Comparison of ENCODE assay signal across 8 cellular contexts in the genomic region with DNA sequence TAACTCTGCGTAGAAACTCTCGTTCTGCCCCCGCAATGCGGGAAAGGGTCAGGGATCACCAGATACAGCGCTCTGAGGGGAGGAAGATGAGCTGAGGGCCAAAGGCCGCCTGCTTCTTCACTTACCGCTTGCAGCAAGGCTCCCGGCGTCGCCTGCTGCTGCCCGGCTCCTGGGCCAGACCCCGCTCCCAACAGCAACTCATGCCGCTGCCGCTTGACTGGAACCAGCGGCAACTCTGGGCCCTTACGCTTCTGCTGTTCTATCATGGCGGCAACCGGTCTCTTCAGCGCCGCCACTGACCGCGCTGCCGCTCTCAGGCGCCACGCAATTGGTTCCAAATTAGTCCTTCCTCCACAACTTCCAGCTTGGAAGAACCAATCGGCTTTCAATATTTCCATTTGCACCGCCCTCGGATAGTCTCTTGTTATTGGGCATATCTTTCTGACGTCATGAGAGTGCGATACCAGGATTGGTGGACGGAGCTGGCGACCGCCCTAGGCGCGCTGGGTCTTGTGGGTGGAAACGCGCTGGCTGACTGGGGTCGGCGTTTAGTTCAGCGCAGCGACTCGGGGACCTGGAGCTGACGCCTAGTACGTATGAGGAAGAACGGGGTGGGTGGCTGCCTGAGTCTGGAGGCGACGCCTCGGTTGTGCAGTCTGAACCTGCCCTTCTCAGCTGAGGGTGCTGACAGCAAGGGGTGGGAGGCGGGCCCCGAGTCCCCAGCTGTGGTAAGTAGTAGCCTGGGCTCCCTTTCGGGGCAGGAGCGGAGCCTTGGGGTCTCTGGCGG. TPM values are rescaled to one million over a fixed set of nuclear protein-coding genes. Genes with fewer than 3 reads are reported as not detected.
DNase-seq lines count a peak whose midpoint lies in the region; ATAC-seq, FAIRE-seq and TF ChIP-seq lines count a peak whose summit lies in the region.

A gene (minus strand): TSS at position 303 of the 787 bp plus-strand sequence. CDS start 37 bp downstream, at position 266.
A gene with protein sequence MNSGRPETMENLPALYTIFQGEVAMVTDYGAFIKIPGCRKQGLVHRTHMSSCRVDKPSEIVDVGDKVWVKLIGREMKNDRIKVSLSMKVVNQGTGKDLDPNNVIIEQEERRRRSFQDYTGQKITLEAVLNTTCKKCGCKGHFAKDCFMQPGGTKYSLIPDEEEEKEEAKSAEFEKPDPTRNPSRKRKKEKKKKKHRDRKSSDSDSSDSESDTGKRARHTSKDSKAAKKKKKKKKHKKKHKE (plus strand): TSS at position 547 of the 787 bp plus-strand sequence. CDS start 13,067 bp downstream, outside the sequence.

- ATAC-seq in GM19351 (IDR thresholded peaks at IDR 0.05; ENCODE audit: unreplicated experiment): peak; percentile 97
- ATAC-seq in HG03521 (IDR thresholded peaks at IDR 0.05; ENCODE audit: unreplicated experiment): peak; percentile 95
- ATAC-seq in HepG2: peak; percentile 97

- BruUV-seq in HepG2 (replicated peaks; lab: Mats Ljungman, UMichigan): no TSS peak

- peak within 1 kb of the TSS; percentile 84 to 95 (median 93) for H3K4me3 ChIP-seq in HepG2 (replicated peaks in 1 of 3; ENCODE audit: insufficient read depth in 1 of 3, low read depth in 2 of 3, low read length in 3 of 3)

- peak within 1 kb of the TSS; percentile 94 for H3K9ac ChIP-seq in HepG2 (ENCODE audit: insufficient read depth, low read depth, low read length)

- H2AFZ ChIP-seq in HepG2 (ENCODE audit: low read length): peak within 1 kb of the TSS; percentile 60

- POLR2A ChIA-PET in HepG2 (lab: Yijun Ruan, JAX): interaction anchor here (0.8 to 2.5 kb wide), 21 partner anchors 10 to 348 kb away, joined by 3 to 16 read pairs (median 4); a partner anchor contains a TSS

- peak; percentile 92 to 94 for TF ChIP-seq POLR2A in HepG2 (IDR thresholded peaks at IDR 0.05; ENCODE audit: insufficient read depth in 1 of 2, low read depth in 2 of 2, low read length in 2 of 2)

- no peaks in the 10 kb centered on the region for H4K20me1 ChIP-seq in HepG2 (ENCODE audit: insufficient read depth, low read length)

- H3K27me3 ChIP-seq in HepG2 (ENCODE audit: control insufficient read depth in 1 of 2, insufficient read depth in 2 of 2, low read length in 2 of 2): no peaks in the 10 kb centered on the region; a peak in 1 of 5 replicates

- in situ Hi-C loops in HepG2 (cut with HindIII; ENCODE audit: extremely low pct_ligation_motif_present, low pct_unique_long_range_greater_than_20kb): no loop called here

- TF ChIP-seq RAD21 in HepG2 (CRISPR knock-in tag; IDR thresholded peaks at IDR 0.05): peak; percentile 35; the same call in 1 of the 2 replicates

- intact Hi-C loops in HepG2 (cut with micrococcal nuclease; ENCODE audit: unreplicated experiment): no loop called here

- no peaks in the 10 kb centered on the region for H3K9me3 ChIP-seq in HepG2 (ENCODE audit: low read length)

- CTCF ChIA-PET in HepG2 (lab: Yijun Ruan, JAX; ENCODE audit: low intra/inter-chr PET ratio, low total read pairs): no interaction called here

- peaks cover 8 to 22% of the 10 kb centered on the region in 2 experiments for H3K36me3 ChIP-seq in HepG2 (replicated peaks in 1 of 2; ENCODE audit: control insufficient read depth in 1 of 2, insufficient read depth in 2 of 2, low read length in 2 of 2)

- under 1% methylated on average over 32 of the region's 53 CpGs for WGBS in HepG2 (ENCODE audit: low lambda C conversion rate)

- TF ChIP-seq CTCF in C4-2B (conservative IDR thresholded peaks at IDR 0.05) (no peak; the same call in 1 of the 2 replicates), HepG2 (CRISPR knock-in tag; IDR thresholded peaks at IDR 0.05) (peak; percentile 51)

- H3K27ac ChIP-seq in C4-2B (peak within 1 kb of the TSS; percentile 94), HepG2 (ENCODE audit: extremely low read length, insufficient read depth, low read length) (peak within 1 kb of the TSS; percentile 82)

- peak within 1 kb of the TSS; percentile 97 for H3K4me2 ChIP-seq in HepG2 (ENCODE audit: low read depth, low read length)

- DNase-seq in NCI-H748 (lab: John Stamatoyannopoulos, UW; ENCODE audit: unreplicated experiment) (peak; percentile 98), dermis microvascular lymphatic vessel endothelial cell (ENCODE audit: low read depth in 2 of 2) (peak; percentile 99 to 100), HepG2 (ENCODE audit: low spot score) (peak; percentile 100)
- DNase-seq in activated CD4-positive, alpha-beta T cell treated with anti-CD3 and anti-CD28 coated beads, Interleukin-2, amount 50 U/mL, for 24 hours (ENCODE audit: low read depth in 1 of 2, low spot score in 1 of 2): peak; percentile 74 to 96
- DNase-seq in stimulated activated CD4-positive, alpha-beta T cell treated with anti-CD3 and anti-CD28 coated beads, Interleukin-4, amount 100 ng/mL, for 24 hours: peak; percentile 96

- peak; percentile 97 for FAIRE-seq in HepG2 (lab: Jason Lieb, UNC)

- TF ChIP-seq EP300 in HepG2 (IDR thresholded peaks at IDR 0.05; ENCODE audit: low read depth in 2 of 2, low read length in 2 of 2): no peak
- TF ChIP-seq EP300 in HepG2 (CRISPR knock-in tag; IDR thresholded peaks at IDR 0.05; ENCODE audit: borderline replicate concordance): no peak

- peaks cover 44% of the 10 kb centered on the region for H3K4me1 ChIP-seq in HepG2 (ENCODE audit: insufficient read depth, low read length)

- H3K79me2 ChIP-seq in HepG2 (ENCODE audit: insufficient read depth, low read length): peaks cover 58% of the 10 kb centered on the region

TF ChIP-seq in HepG2, 621 proteins besides CTCF, POLR2A, EP300 and RAD21 (continues in another document):
- TF ChIP-seq ZNF558 (CRISPR knock-in tag; IDR thresholded peaks at IDR 0.05; ENCODE audit: borderline replicate concordance) (peak; percentile 75; the same call in 1 of the 2 replicates), KDM6A (CRISPR knock-in tag; IDR thresholded peaks at IDR 0.05; ENCODE audit: low read depth) (no peak)

RNA-seq across cellular contexts. Expression of the first gene that starts in this region (rescaled TPM):
- total RNA-seq in dermis microvascular lymphatic vessel endothelial cell (117 and 148 TPM in 2 replicates), HepG2 (2016; rRNA removed; fragmentation: Illumina TruSeq; extraction: Trizol) (147 and 192 TPM in 2 replicates)
- 32.2 and 34.4 TPM in 2 replicates for total RNA-seq in HepG2 (2016; cell fraction: cytosol; rRNA removed; fragmentation: Illumina TruSeq; extraction: Trizol; ENCODE audit: low read depth)
- 144 and 197 TPM in 2 replicates for total RNA-seq in HepG2 (2016; cell fraction: insoluble cytoplasmic fraction; rRNA removed; fragmentation: Illumina TruSeq; extraction: Trizol)
- total RNA-seq in HepG2 (2016; cell fraction: membrane; rRNA removed; fragmentation: Illumina TruSeq; extraction: Trizol): 54.1 and 62.1 TPM in 2 replicates
- total RNA-seq in HepG2 (2016; cell fraction: nucleus; rRNA removed; fragmentation: Illumina TruSeq; extraction: Trizol): 69.1 and 77.1 TPM in 2 replicates
- polyA plus RNA-seq in HepG2 (2011; rRNA removed): 46.1 and 51.0 TPM in 2 replicates
- polyA plus RNA-seq in HepG2 (2011; cell fraction: cytosol; rRNA removed): 42.2 and 42.7 TPM in 2 replicates
- polyA plus RNA-seq in HepG2 (2011; cell fraction: nucleus; rRNA removed): 30.4 and 32.1 TPM in 2 replicates
- polyA plus RNA-seq in HepG2 (2012): 27.5 and 32.5 TPM in 2 replicates
- polyA plus RNA-seq in HepG2 (2016; cell fraction: cytosol; fragmentation: Illumina TruSeq; extraction: Trizol; ENCODE audit: low read depth): 11.3 and 11.8 TPM in 2 replicates
- 138 and 148 TPM in 2 replicates for polyA plus RNA-seq in HepG2 (2016; cell fraction: insoluble cytoplasmic fraction; fragmentation: Illumina TruSeq; extraction: Trizol; ENCODE audit: low read depth)
- 25.4 and 25.6 TPM in 2 replicates for polyA plus RNA-seq in HepG2 (2016; cell fraction: membrane; fragmentation: Illumina TruSeq; extraction: Trizol; ENCODE audit: low read depth)
- 68.7 and 74.0 TPM in 2 replicates for polyA plus RNA-seq in HepG2 (2016; cell fraction: nucleus; fragmentation: Illumina TruSeq; extraction: Trizol; ENCODE audit: insufficient read depth, low read depth)
- polyA minus RNA-seq in HepG2 (2011; rRNA and poly(A)+ RNA removed; ENCODE audit: low replicate concordance): 71.2 and 176 TPM in 2 replicates
- polyA minus RNA-seq in HepG2 (2011; cell fraction: cytosol; rRNA and poly(A)+ RNA removed): 47.6 and 49.5 TPM in 2 replicates
- 53.7 and 59.1 TPM in 2 replicates for polyA minus RNA-seq in HepG2 (2011; cell fraction: nucleus; rRNA and poly(A)+ RNA removed)

RNA-seq across cellular contexts. Expression of the second gene that starts in this region (rescaled TPM):
- total RNA-seq in dermis microvascular lymphatic vessel endothelial cell (20.2 and 24.4 TPM in 2 replicates), HepG2 (2016; rRNA removed; fragmentation: Illumina TruSeq; extraction: Trizol) (53.0 and 81.2 TPM in 2 replicates)
- total RNA-seq in HepG2 (2016; cell fraction: cytosol; rRNA removed; fragmentation: Illumina TruSeq; extraction: Trizol; ENCODE audit: low read depth): 22.3 and 22.6 TPM in 2 replicates
- 53.0 and 78.0 TPM in 2 replicates for total RNA-seq in HepG2 (2016; cell fraction: insoluble cytoplasmic fraction; rRNA removed; fragmentation: Illumina TruSeq; extraction: Trizol)
- total RNA-seq in HepG2 (2016; cell fraction: membrane; rRNA removed; fragmentation: Illumina TruSeq; extraction: Trizol): 44.8 and 45.5 TPM in 2 replicates
- 18.3 and 21.7 TPM in 2 replicates for total RNA-seq in HepG2 (2016; cell fraction: nucleus; rRNA removed; fragmentation: Illumina TruSeq; extraction: Trizol)
- polyA plus RNA-seq in HepG2 (2011; rRNA removed): 17.5 and 20.5 TPM in 2 replicates
- polyA plus RNA-seq in HepG2 (2011; cell fraction: cytosol; rRNA removed): 14.9 and 16.0 TPM in 2 replicates
- polyA plus RNA-seq in HepG2 (2011; cell fraction: nucleus; rRNA removed): 5.9 and 6.1 TPM in 2 replicates
- 13.3 and 17.2 TPM in 2 replicates for polyA plus RNA-seq in HepG2 (2012)
- polyA plus RNA-seq in HepG2 (2016; cell fraction: cytosol; fragmentation: Illumina TruSeq; extraction: Trizol; ENCODE audit: low read depth): 14.0 and 17.6 TPM in 2 replicates
- polyA plus RNA-seq in HepG2 (2016; cell fraction: insoluble cytoplasmic fraction; fragmentation: Illumina TruSeq; extraction: Trizol; ENCODE audit: low read depth): 71.7 and 78.7 TPM in 2 replicates
- polyA plus RNA-seq in HepG2 (2016; cell fraction: membrane; fragmentation: Illumina TruSeq; extraction: Trizol; ENCODE audit: low read depth): 31.6 and 32.8 TPM in 2 replicates
- polyA plus RNA-seq in HepG2 (2016; cell fraction: nucleus; fragmentation: Illumina TruSeq; extraction: Trizol; ENCODE audit: insufficient read depth, low read depth): 26.4 and 29.6 TPM in 2 replicates
- polyA minus RNA-seq in HepG2 (2011; rRNA and poly(A)+ RNA removed; ENCODE audit: low replicate concordance): 10.5 and 28.6 TPM in 2 replicates
- polyA minus RNA-seq in HepG2 (2011; cell fraction: cytosol; rRNA and poly(A)+ RNA removed): 4.3 and 6.7 TPM in 2 replicates
- 6.7 and 8.2 TPM in 2 replicates for polyA minus RNA-seq in HepG2 (2011; cell fraction: nucleus; rRNA and poly(A)+ RNA removed)

Comparison
In these comparisons a context has a peak if more than half of its experiments do, and no peak if none do; other contexts are left out.
1. Peak in every context shown above with its lines: DNase-seq, ATAC-seq, H3K4me3 ChIP-seq and H3K27ac ChIP-seq.